Comparison of ENCODE assay signal across 1 cellular context in the genomic region with DNA sequence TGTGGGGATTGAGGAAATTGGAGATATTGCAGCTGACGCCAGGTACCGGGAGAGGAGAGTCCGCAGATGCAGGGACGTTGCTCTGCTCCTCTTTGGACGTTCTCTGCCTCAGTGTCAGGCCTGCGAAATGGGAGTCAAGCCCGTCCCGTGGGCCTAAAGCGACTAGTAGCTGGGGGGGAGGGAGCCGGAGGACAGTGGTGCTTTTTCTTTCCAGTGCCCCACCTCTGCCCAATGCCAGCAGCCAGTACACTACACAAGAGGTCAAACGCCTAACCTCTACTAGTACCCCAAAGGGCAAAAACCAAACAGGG.
TF ChIP-seq lines count a peak whose summit lies in the region.

No MANE protein-coding gene starts in this region.

TF ChIP-seq in WTC11, 78 proteins besides CTCF, POLR2A, EP300 and RAD21 (continued from another document):
- TF ChIP-seq ATF3 (CRISPR knock-in tag; conservative IDR thresholded peaks at IDR 0.05) = no peak
- TF ChIP-seq, protein P1, sequence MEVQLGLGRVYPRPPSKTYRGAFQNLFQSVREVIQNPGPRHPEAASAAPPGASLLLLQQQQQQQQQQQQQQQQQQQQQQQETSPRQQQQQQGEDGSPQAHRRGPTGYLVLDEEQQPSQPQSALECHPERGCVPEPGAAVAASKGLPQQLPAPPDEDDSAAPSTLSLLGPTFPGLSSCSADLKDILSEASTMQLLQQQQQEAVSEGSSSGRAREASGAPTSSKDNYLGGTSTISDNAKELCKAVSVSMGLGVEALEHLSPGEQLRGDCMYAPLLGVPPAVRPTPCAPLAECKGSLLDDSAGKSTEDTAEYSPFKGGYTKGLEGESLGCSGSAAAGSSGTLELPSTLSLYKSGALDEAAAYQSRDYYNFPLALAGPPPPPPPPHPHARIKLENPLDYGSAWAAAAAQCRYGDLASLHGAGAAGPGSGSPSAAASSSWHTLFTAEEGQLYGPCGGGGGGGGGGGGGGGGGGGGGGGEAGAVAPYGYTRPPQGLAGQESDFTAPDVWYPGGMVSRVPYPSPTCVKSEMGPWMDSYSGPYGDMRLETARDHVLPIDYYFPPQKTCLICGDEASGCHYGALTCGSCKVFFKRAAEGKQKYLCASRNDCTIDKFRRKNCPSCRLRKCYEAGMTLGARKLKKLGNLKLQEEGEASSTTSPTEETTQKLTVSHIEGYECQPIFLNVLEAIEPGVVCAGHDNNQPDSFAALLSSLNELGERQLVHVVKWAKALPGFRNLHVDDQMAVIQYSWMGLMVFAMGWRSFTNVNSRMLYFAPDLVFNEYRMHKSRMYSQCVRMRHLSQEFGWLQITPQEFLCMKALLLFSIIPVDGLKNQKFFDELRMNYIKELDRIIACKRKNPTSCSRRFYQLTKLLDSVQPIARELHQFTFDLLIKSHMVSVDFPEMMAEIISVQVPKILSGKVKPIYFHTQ (CRISPR knock-in tag; IDR thresholded peaks at IDR 0.05) = no peak
- no peak for TF ChIP-seq JAZF1 (CRISPR knock-in tag; IDR thresholded peaks at IDR 0.05)
- no peak for TF ChIP-seq ZNF317 (CRISPR knock-in tag; IDR thresholded peaks at IDR 0.05; ENCODE audit: borderline replicate concordance, low read depth)
- no peak for TF ChIP-seq SOX15 (CRISPR knock-in tag; IDR thresholded peaks at IDR 0.05)
- TF ChIP-seq, protein P2, sequence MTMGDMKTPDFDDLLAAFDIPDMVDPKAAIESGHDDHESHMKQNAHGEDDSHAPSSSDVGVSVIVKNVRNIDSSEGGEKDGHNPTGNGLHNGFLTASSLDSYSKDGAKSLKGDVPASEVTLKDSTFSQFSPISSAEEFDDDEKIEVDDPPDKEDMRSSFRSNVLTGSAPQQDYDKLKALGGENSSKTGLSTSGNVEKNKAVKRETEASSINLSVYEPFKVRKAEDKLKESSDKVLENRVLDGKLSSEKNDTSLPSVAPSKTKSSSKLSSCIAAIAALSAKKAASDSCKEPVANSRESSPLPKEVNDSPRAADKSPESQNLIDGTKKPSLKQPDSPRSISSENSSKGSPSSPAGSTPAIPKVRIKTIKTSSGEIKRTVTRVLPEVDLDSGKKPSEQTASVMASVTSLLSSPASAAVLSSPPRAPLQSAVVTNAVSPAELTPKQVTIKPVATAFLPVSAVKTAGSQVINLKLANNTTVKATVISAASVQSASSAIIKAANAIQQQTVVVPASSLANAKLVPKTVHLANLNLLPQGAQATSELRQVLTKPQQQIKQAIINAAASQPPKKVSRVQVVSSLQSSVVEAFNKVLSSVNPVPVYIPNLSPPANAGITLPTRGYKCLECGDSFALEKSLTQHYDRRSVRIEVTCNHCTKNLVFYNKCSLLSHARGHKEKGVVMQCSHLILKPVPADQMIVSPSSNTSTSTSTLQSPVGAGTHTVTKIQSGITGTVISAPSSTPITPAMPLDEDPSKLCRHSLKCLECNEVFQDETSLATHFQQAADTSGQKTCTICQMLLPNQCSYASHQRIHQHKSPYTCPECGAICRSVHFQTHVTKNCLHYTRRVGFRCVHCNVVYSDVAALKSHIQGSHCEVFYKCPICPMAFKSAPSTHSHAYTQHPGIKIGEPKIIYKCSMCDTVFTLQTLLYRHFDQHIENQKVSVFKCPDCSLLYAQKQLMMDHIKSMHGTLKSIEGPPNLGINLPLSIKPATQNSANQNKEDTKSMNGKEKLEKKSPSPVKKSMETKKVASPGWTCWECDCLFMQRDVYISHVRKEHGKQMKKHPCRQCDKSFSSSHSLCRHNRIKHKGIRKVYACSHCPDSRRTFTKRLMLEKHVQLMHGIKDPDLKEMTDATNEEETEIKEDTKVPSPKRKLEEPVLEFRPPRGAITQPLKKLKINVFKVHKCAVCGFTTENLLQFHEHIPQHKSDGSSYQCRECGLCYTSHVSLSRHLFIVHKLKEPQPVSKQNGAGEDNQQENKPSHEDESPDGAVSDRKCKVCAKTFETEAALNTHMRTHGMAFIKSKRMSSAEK (CRISPR knock-in tag; IDR thresholded peaks at IDR 0.05; ENCODE audit: borderline replicate concordance) = no peak
- no peak for TF ChIP-seq ZNF416 (CRISPR knock-in tag; IDR thresholded peaks at IDR 0.05)
- no peak for TF ChIP-seq STAT6 (CRISPR knock-in tag; conservative IDR thresholded peaks at IDR 0.05; ENCODE audit: low read depth)
- TF ChIP-seq, protein P3, sequence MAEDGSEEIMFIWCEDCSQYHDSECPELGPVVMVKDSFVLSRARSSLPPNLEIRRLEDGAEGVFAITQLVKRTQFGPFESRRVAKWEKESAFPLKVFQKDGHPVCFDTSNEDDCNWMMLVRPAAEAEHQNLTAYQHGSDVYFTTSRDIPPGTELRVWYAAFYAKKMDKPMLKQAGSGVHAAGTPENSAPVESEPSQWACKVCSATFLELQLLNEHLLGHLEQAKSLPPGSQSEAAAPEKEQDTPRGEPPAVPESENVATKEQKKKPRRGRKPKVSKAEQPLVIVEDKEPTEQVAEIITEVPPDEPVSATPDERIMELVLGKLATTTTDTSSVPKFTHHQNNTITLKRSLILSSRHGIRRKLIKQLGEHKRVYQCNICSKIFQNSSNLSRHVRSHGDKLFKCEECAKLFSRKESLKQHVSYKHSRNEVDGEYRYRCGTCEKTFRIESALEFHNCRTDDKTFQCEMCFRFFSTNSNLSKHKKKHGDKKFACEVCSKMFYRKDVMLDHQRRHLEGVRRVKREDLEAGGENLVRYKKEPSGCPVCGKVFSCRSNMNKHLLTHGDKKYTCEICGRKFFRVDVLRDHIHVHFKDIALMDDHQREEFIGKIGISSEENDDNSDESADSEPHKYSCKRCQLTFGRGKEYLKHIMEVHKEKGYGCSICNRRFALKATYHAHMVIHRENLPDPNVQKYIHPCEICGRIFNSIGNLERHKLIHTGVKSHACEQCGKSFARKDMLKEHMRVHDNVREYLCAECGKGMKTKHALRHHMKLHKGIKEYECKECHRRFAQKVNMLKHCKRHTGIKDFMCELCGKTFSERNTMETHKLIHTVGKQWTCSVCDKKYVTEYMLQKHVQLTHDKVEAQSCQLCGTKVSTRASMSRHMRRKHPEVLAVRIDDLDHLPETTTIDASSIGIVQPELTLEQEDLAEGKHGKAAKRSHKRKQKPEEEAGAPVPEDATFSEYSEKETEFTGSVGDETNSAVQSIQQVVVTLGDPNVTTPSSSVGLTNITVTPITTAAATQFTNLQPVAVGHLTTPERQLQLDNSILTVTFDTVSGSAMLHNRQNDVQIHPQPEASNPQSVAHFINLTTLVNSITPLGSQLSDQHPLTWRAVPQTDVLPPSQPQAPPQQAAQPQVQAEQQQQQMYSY (CRISPR knock-in tag; IDR thresholded peaks at IDR 0.05) = no peak
- TF ChIP-seq, protein P4, sequence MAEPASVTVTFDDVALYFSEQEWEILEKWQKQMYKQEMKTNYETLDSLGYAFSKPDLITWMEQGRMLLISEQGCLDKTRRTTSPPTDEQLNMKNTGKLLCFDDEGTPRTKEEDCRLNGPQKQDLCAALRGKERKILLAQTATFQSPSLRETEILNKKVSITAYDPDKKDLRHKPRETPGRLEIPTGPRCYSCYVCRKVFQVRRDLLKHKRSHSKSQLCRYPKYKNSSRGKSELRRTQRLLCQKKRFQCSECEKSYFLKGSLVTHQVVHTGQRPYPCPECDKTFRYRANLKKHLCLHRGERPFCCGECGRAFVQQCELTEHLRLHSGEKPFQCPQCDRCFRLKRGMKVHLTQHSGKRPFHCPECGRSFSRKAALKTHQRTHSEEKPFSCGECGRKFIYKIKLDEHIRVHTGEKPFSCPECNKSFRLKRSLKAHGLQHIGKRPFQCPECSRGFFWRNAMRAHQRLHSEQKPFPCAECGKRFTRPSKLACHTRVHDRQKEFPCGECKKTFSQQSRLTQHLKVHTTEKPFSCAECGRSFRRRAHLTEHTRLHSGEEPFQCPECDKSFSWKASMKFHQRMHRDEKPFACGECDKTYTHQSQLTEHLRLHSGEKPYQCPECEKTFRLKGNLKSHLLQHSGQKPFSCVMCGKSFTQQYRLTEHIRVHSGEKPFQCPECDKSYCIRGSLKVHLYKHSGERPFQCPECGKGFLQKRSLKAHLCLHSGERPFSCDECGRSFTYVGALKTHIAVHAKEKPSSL (CRISPR knock-in tag; conservative IDR thresholded peaks at IDR 0.05) = no peak
- no peak for TF ChIP-seq TEAD1 (CRISPR knock-in tag; IDR thresholded peaks at IDR 0.05)
- no peak for TF ChIP-seq SMAD3 (CRISPR knock-in tag; IDR thresholded peaks at IDR 0.05; ENCODE audit: borderline replicate concordance)
